8 cellular contexts compared by ENCODE assay signal in the genomic region with DNA sequence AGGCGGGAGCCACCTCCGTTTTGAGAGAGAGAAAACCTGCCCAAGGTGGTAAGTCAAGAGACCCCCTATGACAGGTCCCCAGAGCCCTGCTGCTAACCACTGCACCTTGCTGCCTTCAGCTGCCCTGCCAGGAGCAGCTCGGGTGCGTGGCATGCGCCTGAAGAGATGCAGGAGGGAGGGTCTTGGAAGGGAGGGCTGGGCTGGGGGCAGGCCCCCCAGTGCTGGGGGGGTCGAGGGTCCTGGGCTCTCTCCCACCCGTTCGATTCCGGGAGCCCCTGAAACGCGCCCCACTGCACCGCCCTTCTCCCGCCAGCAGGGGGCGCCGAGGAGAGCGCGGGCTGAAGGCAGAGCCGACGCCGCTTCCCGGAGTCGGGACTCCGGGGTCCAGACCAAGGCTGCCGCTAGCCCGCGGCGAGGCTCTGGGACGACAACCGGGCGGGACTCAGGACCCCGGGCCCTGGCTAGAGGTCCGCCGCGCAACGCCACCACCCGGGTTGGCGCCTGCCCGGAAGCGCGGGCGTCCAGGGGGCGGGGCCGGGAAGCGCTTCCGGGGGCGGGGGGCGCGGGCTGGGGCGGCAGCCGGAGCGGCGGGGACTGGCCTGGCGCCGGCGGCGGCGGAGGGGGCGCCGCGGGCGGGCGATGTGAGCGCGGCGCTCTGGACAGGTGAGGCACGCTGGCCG. TPM values are rescaled to one million over a fixed set of nuclear protein-coding genes. Genes with fewer than 3 reads are reported as not detected.
A peak's percentile ranks its signal among the peaks of the same experiment; 100 is the strongest.
DNase-seq lines count a peak whose midpoint lies in the region; ATAC-seq and TF ChIP-seq lines count a peak whose summit lies in the region.

A gene with protein sequence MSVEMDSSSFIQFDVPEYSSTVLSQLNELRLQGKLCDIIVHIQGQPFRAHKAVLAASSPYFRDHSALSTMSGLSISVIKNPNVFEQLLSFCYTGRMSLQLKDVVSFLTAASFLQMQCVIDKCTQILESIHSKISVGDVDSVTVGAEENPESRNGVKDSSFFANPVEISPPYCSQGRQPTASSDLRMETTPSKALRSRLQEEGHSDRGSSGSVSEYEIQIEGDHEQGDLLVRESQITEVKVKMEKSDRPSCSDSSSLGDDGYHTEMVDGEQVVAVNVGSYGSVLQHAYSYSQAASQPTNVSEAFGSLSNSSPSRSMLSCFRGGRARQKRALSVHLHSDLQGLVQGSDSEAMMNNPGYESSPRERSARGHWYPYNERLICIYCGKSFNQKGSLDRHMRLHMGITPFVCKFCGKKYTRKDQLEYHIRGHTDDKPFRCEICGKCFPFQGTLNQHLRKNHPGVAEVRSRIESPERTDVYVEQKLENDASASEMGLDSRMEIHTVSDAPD (plus strand): TSS at position 563 of the 680 bp plus-strand sequence. CDS start 18,761 bp downstream, outside the sequence.

- peak; percentile 100 for TF ChIP-seq CTCF in CD14-positive monocyte (IDR thresholded peaks at IDR 0.05)
- TF ChIP-seq CTCF in OCI-LY3 (IDR thresholded peaks at IDR 0.05; ENCODE audit: low read depth, low read length): peak; percentile 95

- peaks cover 38% of the 10 kb centered on the region for H3K4me1 Mint-ChIP-seq in CD14-positive monocyte
- peaks cover 23 to 25% of the 10 kb centered on the region in 2 donors for H3K4me1 Mint-ChIP-seq in natural killer cell treated with Interleukin-12 subunit alpha and Interleukin-12 subunit beta and Interleukin-15 and Interleukin-18, amount 100 ng/mL, for 72 hours (ENCODE audit: low read depth in 2 of 2)
- H3K4me1 Mint-ChIP-seq in stimulated activated naive CD8-positive, alpha-beta T cell treated with anti-CD3 and anti-CD28 coated beads, Interleukin-15, Interleukin-2, amounts not matched to agents 100 ng/mL and 50 ng/mL, for 24 hours (ENCODE audit: low read depth): peaks cover 23% of the 10 kb centered on the region

- H3K36me3 ChIP-seq in OCI-LY3 (replicated peaks; ENCODE audit: low read depth, low read length): peaks cover 9% of the 10 kb centered on the region

- H3K9me3 Mint-ChIP-seq in CD14-positive monocyte: peaks cover 0 to 2% (median 0%) of the 10 kb centered on the region in 7 donors
- no peaks in the 10 kb centered on the region for H3K9me3 Mint-ChIP-seq in natural killer cell treated with Interleukin-12 subunit alpha and Interleukin-12 subunit beta and Interleukin-15 and Interleukin-18, amount 100 ng/mL, for 72 hours
- H3K9me3 Mint-ChIP-seq in stimulated activated naive CD8-positive, alpha-beta T cell treated with anti-CD3 and anti-CD28 coated beads, Interleukin-15, Interleukin-2, amounts not matched to agents 100 ng/mL and 50 ng/mL, for 24 hours: no peaks in the 10 kb centered on the region

- H3K4me2 ChIP-seq in OCI-LY3 (ENCODE audit: low read length): peak within 1 kb of the TSS; percentile 100

- DNase-seq in CD14-positive monocyte (ENCODE audit: low spot score): no peak
- DNase-seq in activated T-cell treated with anti-CD3 and anti-CD28 coated beads, Interleukin-2, amount 50 U/mL, for 48 hours: peak; percentile 88 to 89
- peak; percentile 40 for DNase-seq in fibroblast of gingiva (ENCODE audit: low read depth)
- DNase-seq in natural killer cell treated with Interleukin-12 subunit alpha and Interleukin-12 subunit beta and Interleukin-15 and Interleukin-18, amount 100 ng/mL, for 72 hours (ENCODE audit: low spot score): peak; percentile 84

- H3K36me3 Mint-ChIP-seq in CD14-positive monocyte: peaks cover 14 to 16% of the 10 kb centered on the region in 2 donors
- peaks cover 6% of the 10 kb centered on the region for H3K36me3 Mint-ChIP-seq in natural killer cell treated with Interleukin-12 subunit alpha and Interleukin-12 subunit beta and Interleukin-15 and Interleukin-18, amount 100 ng/mL, for 72 hours
- H3K36me3 Mint-ChIP-seq in stimulated activated naive CD8-positive, alpha-beta T cell treated with anti-CD3 and anti-CD28 coated beads, Interleukin-15, Interleukin-2, amounts not matched to agents 100 ng/mL and 50 ng/mL, for 24 hours (ENCODE audit: low read depth): peaks cover 10% of the 10 kb centered on the region

- H3K27ac Mint-ChIP-seq in CD14-positive monocyte: peak within 1 kb of the TSS; percentile 88 to 97 (median 92)
- peak within 1 kb of the TSS; percentile 65 to 76 for H3K27ac Mint-ChIP-seq in natural killer cell treated with Interleukin-12 subunit alpha and Interleukin-12 subunit beta and Interleukin-15 and Interleukin-18, amount 100 ng/mL, for 72 hours
- H3K27ac Mint-ChIP-seq in stimulated activated naive CD8-positive, alpha-beta T cell treated with anti-CD3 and anti-CD28 coated beads, Interleukin-15, Interleukin-2, amounts not matched to agents 100 ng/mL and 50 ng/mL, for 24 hours: peak within 1 kb of the TSS; percentile 81

- intact Hi-C loops in CD14-positive monocyte (cut with micrococcal nuclease): loop anchor here in 1 of 2 donors (5.0 kb wide), 2 partner anchors 53 to 57 kb away; a partner anchor contains a TSS

- H4K20me1 ChIP-seq in OCI-LY3 (ENCODE audit: insufficient read depth, low read length): peaks cover 19% of the 10 kb centered on the region; the same call in 1 of the 2 replicates

- peaks cover 0 to 1% (median 0%) of the 10 kb centered on the region in 3 donors for H3K27me3 Mint-ChIP-seq in CD14-positive monocyte (ENCODE audit: low read depth in 3 of 3)
- H3K27me3 Mint-ChIP-seq in natural killer cell treated with Interleukin-12 subunit alpha and Interleukin-12 subunit beta and Interleukin-15 and Interleukin-18, amount 100 ng/mL, for 72 hours: peaks cover 8% of the 10 kb centered on the region in 2 donors
- H3K27me3 Mint-ChIP-seq in stimulated activated naive CD8-positive, alpha-beta T cell treated with anti-CD3 and anti-CD28 coated beads, Interleukin-15, Interleukin-2, amounts not matched to agents 100 ng/mL and 50 ng/mL, for 24 hours: peaks cover 5% of the 10 kb centered on the region

- H3K79me2 ChIP-seq in OCI-LY3 (ENCODE audit: low read length): peaks cover 23% of the 10 kb centered on the region

- peak; percentile 56 for ATAC-seq in HG03378 (IDR thresholded peaks at IDR 0.05; ENCODE audit: unreplicated experiment)
- peak; percentile 86 to 90 for ATAC-seq in natural killer cell treated with Interleukin-12 subunit alpha and Interleukin-12 subunit beta and Interleukin-15 and Interleukin-18, amount 100 ng/mL, for 72 hours

- peak within 1 kb of the TSS; percentile 89 to 99 for H3K4me3 Mint-ChIP-seq in CD14-positive monocyte
- H3K4me3 Mint-ChIP-seq in natural killer cell treated with Interleukin-12 subunit alpha and Interleukin-12 subunit beta and Interleukin-15 and Interleukin-18, amount 100 ng/mL, for 72 hours: peak within 1 kb of the TSS; percentile 88
- peak within 1 kb of the TSS; percentile 82 for H3K4me3 Mint-ChIP-seq in stimulated activated naive CD8-positive, alpha-beta T cell treated with anti-CD3 and anti-CD28 coated beads, Interleukin-15, Interleukin-2, amounts not matched to agents 100 ng/mL and 50 ng/mL, for 24 hours

- H3K9me3 ChIP-seq in OCI-LY3 (ENCODE audit: insufficient read depth, low read length): no peaks in the 10 kb centered on the region

- H3K9ac ChIP-seq in OCI-LY3 (ENCODE audit: low read length): peak within 1 kb of the TSS; percentile 80

- H3K4me3 ChIP-seq in OCI-LY3 (ENCODE audit: low read length): peak within 1 kb of the TSS; percentile 95

- H2AFZ ChIP-seq in OCI-LY3 (ENCODE audit: low read depth, low read length): peak within 1 kb of the TSS; percentile 98

- H3K27me3 ChIP-seq in OCI-LY3 (ENCODE audit: low read depth, low read length): peaks cover 19% of the 10 kb centered on the region

- H3K27ac ChIP-seq in OCI-LY3 (ENCODE audit: low read length): peak within 1 kb of the TSS; percentile 69

- H3K4me1 ChIP-seq in OCI-LY3 (ENCODE audit: low read length): peaks cover 24% of the 10 kb centered on the region

- TF ChIP-seq POLR2A in GM19193 (IDR thresholded peaks at IDR 0.05; ENCODE audit: extremely low read depth, insufficient read depth, insufficient read length): peak; percentile 89

RNA-seq across cellular contexts. Expression of the gene that starts here (rescaled TPM):
- 1 to 10 TPM; 3.2 to 3.6 TPM for polyA plus RNA-seq in CD14-positive monocyte
- total RNA-seq in natural killer cell treated with Interleukin-12 subunit alpha and Interleukin-12 subunit beta and Interleukin-15 and Interleukin-18, amount 100 ng/mL, for 72 hours: 10 to 100 TPM in 1 of 2 donors, 1 to 10 TPM in 1; 7.6 to 11.9 TPM
